9 cellular contexts compared by ENCODE assay signal in the genomic region with DNA sequence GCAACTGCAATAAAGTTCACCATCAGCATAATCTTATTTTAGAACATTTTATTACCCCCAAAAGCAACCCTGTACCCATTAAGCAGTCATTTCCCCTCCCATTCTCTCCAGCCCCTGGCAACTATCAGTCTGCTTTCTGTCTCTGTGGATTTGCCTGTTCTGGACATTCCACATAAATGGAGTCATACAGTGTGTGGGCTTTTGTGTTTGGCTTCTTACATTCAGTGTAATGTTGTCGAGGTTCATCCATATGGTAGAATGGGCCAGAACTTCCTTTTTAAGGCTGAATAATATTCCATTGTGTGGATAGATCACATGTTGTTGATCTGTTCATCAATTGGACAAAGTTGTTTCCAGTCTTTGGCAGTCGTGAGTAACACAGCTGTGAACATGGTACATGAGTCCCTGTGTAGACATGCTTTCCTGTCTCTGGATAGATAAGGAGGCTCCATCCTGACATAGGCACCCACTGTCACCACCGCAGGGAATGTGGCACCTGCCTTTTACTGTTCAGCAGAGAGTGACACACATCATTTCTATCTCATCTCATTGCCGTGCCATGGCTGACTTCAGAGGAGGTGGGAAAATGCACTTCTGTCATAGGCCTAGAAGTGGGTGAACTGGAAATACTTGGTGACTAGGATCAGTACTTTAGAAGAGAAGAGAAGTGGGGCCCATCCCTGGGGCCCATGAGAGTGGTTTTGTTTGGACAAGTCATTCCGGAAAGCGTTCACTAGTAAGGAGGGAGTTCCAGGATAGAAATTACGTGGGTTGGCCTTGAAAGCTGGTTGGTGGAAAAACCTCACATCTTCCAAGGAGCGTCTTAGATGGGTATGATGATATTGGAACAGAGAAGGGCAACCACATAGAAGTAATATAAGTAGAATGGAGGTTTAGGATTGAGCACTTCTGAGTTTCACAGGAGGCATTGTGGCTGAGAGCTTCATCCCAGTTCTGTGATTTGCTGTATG. TPM values are rescaled to one million over a fixed set of nuclear protein-coding genes. Genes with fewer than 3 reads are reported as not detected.
A peak's percentile ranks its signal among the peaks of the same experiment; 100 is the strongest.
DNase-seq lines count a peak whose midpoint lies in the region; FAIRE-seq and TF ChIP-seq lines count a peak whose summit lies in the region.
"Had no signal": no experiment of that assay in that cellular context is flagged by ENCODE, and none has a peak within 500 bp of the region (broad histone marks: within the 10 kb centered on the region; RNA-seq: fewer than 3 reads in every experiment).

No MANE protein-coding gene starts in this region.

- DNase-seq in activated CD4-positive, alpha-beta memory T cell treated with anti-CD3 and anti-CD28 coated beads for 36 hours: peak; percentile 70
- no peak for DNase-seq in activated CD4-positive, alpha-beta memory T cell treated with anti-CD3 and anti-CD28 coated beads, Interleukin-2, amount 10 ng/mL, durations not matched to agents 7 days and 5 days
- DNase-seq in caudate nucleus (lab: John Stamatoyannopoulos, UW) (no peak), kidney (no peak), testis (no peak), KBM-7 (no peak), GM10248 (ENCODE audit: extremely low spot score) (no peak), DMS153 (lab: John Stamatoyannopoulos, UW) (no peak)
- DNase-seq: ACHN had no signal

- FAIRE-seq in kidney (lab: Jason Lieb, UNC): no peak

- H3K27ac ChIP-seq in caudate nucleus (ENCODE audit: low read depth, low read length) (peak overlapping the region; percentile 84), kidney (ENCODE audit: low read depth in 2 of 2, low read length in 2 of 2) (peak overlapping the region; percentile 62 to 67), testis (peak overlapping the region; percentile 68 to 76)

- intact Hi-C loops in activated CD4-positive, alpha-beta memory T cell treated with anti-CD3 and anti-CD28 coated beads for 36 hours (cut with micrococcal nuclease): loop anchor here (1.0 kb wide), 2 partner anchors 12 to 21 kb away; no protein-coding TSS in a partner anchor
- intact Hi-C loops in kidney (cut with DNase I) (no loop called here), testis (cut with DNase I; ENCODE audit: low total_unique reads) (no loop called here)

- H3K36me3 Mint-ChIP-seq in activated CD4-positive, alpha-beta memory T cell treated with anti-CD3 and anti-CD28 coated beads for 36 hours: no peaks in the 10 kb centered on the region
- no peaks in the 10 kb centered on the region for H3K36me3 Mint-ChIP-seq in activated CD4-positive, alpha-beta memory T cell treated with anti-CD3 and anti-CD28 coated beads, Interleukin-2, amount 10 ng/mL, durations not matched to agents 7 days and 5 days (ENCODE audit: low read depth)

- H3K4me1 Mint-ChIP-seq in activated CD4-positive, alpha-beta memory T cell treated with anti-CD3 and anti-CD28 coated beads for 36 hours (ENCODE audit: low read depth): peaks cover 22% of the 10 kb centered on the region
- peaks cover 17% of the 10 kb centered on the region for H3K4me1 Mint-ChIP-seq in activated CD4-positive, alpha-beta memory T cell treated with anti-CD3 and anti-CD28 coated beads, Interleukin-2, amount 10 ng/mL, durations not matched to agents 7 days and 5 days

- 66 to 71% methylated on average over 8 of the region's 8 CpGs for WGBS in testis, 2 donors

- peaks cover 5% of the 10 kb centered on the region for H3K27me3 Mint-ChIP-seq in activated CD4-positive, alpha-beta memory T cell treated with anti-CD3 and anti-CD28 coated beads for 36 hours
- peaks cover 15% of the 10 kb centered on the region for H3K27me3 Mint-ChIP-seq in activated CD4-positive, alpha-beta memory T cell treated with anti-CD3 and anti-CD28 coated beads, Interleukin-2, amount 10 ng/mL, durations not matched to agents 7 days and 5 days

- CTCF ChIA-PET in activated CD4-positive, alpha-beta memory T cell treated with anti-CD3 and anti-CD28 coated beads for 36 hours (lab: Charles Lee): interaction anchor here (0.7 to 1.0 kb wide), 2 partner anchors 9 to 43 kb away, joined by 3 read pairs; no protein-coding TSS in a partner anchor
- CTCF ChIA-PET in activated CD4-positive, alpha-beta memory T cell treated with anti-CD3 and anti-CD28 coated beads, Interleukin-2, amount 10 ng/mL, durations not matched to agents 7 days and 5 days (lab: Charles Lee): no interaction called here
- CTCF ChIA-PET in GM10248 (lab: Yijun Ruan, JAX): interaction anchor here (0.7 to 1.1 kb wide), 2 partner anchors 18 to 24 kb away, joined by 3 read pairs; no protein-coding TSS in a partner anchor

- no peak for TF ChIP-seq CTCF in kidney (IDR thresholded peaks at IDR 0.05; ENCODE audit: borderline replicate concordance, extremely low read depth, insufficient read depth)
- TF ChIP-seq CTCF in testis (IDR thresholded peaks at IDR 0.05): no peak
- TF ChIP-seq CTCF in GM10248 (IDR thresholded peaks at IDR 0.05; ENCODE audit: control extremely low read depth, extremely low read depth, low read depth, missing control alignments): no peak

- H3K4me1 ChIP-seq in kidney (ENCODE audit: control insufficient read depth in 1 of 2, insufficient read depth in 1 of 2, low read depth in 1 of 2, low read length in 2 of 2) (peaks cover 22 to 36% of the 10 kb centered on the region in 2 donors), testis (peaks cover 22% of the 10 kb centered on the region)

- H3K9me3 ChIP-seq in kidney (ENCODE audit: control insufficient read depth in 1 of 2, low read length in 2 of 2) (no peaks in the 10 kb centered on the region), testis (no peaks in the 10 kb centered on the region)

- H3K9ac ChIP-seq in kidney (ENCODE audit: low read length in 2 of 2): peak overlapping the region in 1 of 2 donors; percentile 32

- in situ Hi-C loops in KBM-7 (cut with MboI; ENCODE audit: low pct_unique_long_range_greater_than_20kb, low sequenced_read_pairs): no loop called here

- no peak for TF ChIP-seq POLR2A in testis (IDR thresholded peaks at IDR 0.05)

- no peaks in the 10 kb centered on the region for H3K27me3 ChIP-seq in testis

- H3K9me3 Mint-ChIP-seq in activated CD4-positive, alpha-beta memory T cell treated with anti-CD3 and anti-CD28 coated beads for 36 hours: no peaks in the 10 kb centered on the region
- no peaks in the 10 kb centered on the region for H3K9me3 Mint-ChIP-seq in activated CD4-positive, alpha-beta memory T cell treated with anti-CD3 and anti-CD28 coated beads, Interleukin-2, amount 10 ng/mL, durations not matched to agents 7 days and 5 days

- peak overlapping the region; percentile 34 for H3K27ac Mint-ChIP-seq in activated CD4-positive, alpha-beta memory T cell treated with anti-CD3 and anti-CD28 coated beads for 36 hours
- H3K27ac Mint-ChIP-seq in activated CD4-positive, alpha-beta memory T cell treated with anti-CD3 and anti-CD28 coated beads, Interleukin-2, amount 10 ng/mL, durations not matched to agents 7 days and 5 days: no peak overlapping the region

- no peak overlapping the region for H3K4me3 Mint-ChIP-seq in activated CD4-positive, alpha-beta memory T cell treated with anti-CD3 and anti-CD28 coated beads for 36 hours
- H3K4me3 Mint-ChIP-seq in activated CD4-positive, alpha-beta memory T cell treated with anti-CD3 and anti-CD28 coated beads, Interleukin-2, amount 10 ng/mL, durations not matched to agents 7 days and 5 days: no peak overlapping the region

- POLR2A ChIA-PET in activated CD4-positive, alpha-beta memory T cell treated with anti-CD3 and anti-CD28 coated beads for 36 hours (lab: Charles Lee): interaction anchor here (1.1 to 1.2 kb wide), 2 partner anchors 13 to 21 kb away, joined by 3 to 4 read pairs; no protein-coding TSS in a partner anchor
- POLR2A ChIA-PET in activated CD4-positive, alpha-beta memory T cell treated with anti-CD3 and anti-CD28 coated beads, Interleukin-2, amount 10 ng/mL, durations not matched to agents 7 days and 5 days (lab: Charles Lee): no interaction called here
- POLR2A ChIA-PET in GM10248 (lab: Yijun Ruan, JAX): no interaction called here

- H3K4me3 ChIP-seq in kidney (ENCODE audit: low read length in 2 of 2) (no peak overlapping the region), testis (no peak overlapping the region)

- H3K36me3 ChIP-seq in kidney (ENCODE audit: control insufficient read depth in 1 of 2, insufficient read depth in 2 of 2, low read length in 2 of 2): no peaks in the 10 kb centered on the region
- no peaks in the 10 kb centered on the region for H3K36me3 ChIP-seq in testis (ENCODE audit: low read depth, missing control alignments)

RNA-seq across cellular contexts. Expression of a gene that starts 25.8 kb away (rescaled TPM):
- 10 to 100 TPM in 1 of 2 experiments, 1 to 10 TPM in 1; 9.0 to 12.0 TPM for total RNA-seq in activated CD4-positive, alpha-beta memory T cell treated with anti-CD3 and anti-CD28 coated beads for 36 hours
- total RNA-seq in activated CD4-positive, alpha-beta memory T cell treated with anti-CD3 and anti-CD28 coated beads, Interleukin-2, amount 10 ng/mL, durations not matched to agents 7 days and 5 days: 1 to 10 TPM; 6.3 to 7.7 TPM
- total RNA-seq in kidney (45.4 TPM), testis (10 to 100 TPM; 60.0 to 66.5 TPM)
- polyA plus RNA-seq in kidney (ENCODE audit: insufficient read depth, low read depth, low replicate concordance) (18.0 TPM), testis (ENCODE audit: insufficient read depth, low read depth, low replicate concordance) (61.1 TPM)
